Comparison of ENCODE assay signal across 1 cellular context in the genomic region with DNA sequence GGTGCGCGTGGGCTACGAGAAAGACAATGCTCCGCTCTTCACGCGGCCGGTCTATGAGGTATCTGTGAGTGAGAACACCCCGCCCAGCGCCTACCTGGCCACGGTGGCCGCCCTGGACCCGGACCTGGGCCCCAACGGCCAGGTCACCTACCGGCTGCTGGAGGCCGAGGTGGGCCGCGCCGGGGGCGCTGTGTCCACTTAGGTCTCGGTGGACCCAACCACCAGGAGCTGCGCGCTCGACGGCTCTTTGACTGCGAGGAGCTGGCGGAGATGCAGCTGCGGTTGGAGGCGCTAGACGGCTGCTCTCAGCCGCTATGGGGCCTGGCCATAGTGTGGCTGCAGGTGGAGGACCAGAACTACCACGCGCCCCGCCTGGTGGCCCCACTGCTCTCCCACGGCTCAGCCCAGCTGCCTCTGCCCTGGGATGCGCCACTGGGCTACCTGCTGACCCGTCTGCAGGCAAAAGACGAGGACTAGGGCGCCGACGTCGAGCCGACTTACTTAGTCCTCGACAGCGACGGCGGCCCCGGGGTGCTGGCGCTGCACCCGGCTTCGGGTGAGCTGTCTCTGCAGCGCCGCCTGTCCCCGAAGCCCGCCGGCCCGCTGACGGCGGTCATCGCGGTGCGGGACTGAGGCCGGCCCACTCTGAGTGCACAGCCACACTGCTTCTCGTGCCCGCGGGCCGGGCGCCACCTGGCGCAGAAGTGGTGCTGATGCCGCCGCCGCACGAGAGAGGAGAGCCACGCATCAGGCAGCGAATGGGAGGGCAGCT.
TF ChIP-seq lines count a peak whose summit lies in the region.

No MANE protein-coding gene starts in this region.

TF ChIP-seq in SK-N-SH treated with all-trans-retinoic acid at 6 μM for 48 hours, 23 proteins besides CTCF, POLR2A, EP300 and RAD21 (continued from another document):
- TF ChIP-seq, protein P1, sequence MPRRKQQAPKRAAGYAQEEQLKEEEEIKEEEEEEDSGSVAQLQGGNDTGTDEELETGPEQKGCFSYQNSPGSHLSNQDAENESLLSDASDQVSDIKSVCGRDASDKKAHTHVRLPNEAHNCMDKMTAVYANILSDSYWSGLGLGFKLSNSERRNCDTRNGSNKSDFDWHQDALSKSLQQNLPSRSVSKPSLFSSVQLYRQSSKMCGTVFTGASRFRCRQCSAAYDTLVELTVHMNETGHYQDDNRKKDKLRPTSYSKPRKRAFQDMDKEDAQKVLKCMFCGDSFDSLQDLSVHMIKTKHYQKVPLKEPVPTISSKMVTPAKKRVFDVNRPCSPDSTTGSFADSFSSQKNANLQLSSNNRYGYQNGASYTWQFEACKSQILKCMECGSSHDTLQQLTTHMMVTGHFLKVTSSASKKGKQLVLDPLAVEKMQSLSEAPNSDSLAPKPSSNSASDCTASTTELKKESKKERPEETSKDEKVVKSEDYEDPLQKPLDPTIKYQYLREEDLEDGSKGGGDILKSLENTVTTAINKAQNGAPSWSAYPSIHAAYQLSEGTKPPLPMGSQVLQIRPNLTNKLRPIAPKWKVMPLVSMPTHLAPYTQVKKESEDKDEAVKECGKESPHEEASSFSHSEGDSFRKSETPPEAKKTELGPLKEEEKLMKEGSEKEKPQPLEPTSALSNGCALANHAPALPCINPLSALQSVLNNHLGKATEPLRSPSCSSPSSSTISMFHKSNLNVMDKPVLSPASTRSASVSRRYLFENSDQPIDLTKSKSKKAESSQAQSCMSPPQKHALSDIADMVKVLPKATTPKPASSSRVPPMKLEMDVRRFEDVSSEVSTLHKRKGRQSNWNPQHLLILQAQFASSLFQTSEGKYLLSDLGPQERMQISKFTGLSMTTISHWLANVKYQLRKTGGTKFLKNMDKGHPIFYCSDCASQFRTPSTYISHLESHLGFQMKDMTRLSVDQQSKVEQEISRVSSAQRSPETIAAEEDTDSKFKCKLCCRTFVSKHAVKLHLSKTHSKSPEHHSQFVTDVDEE (CRISPR knock-in tag; IDR thresholded peaks at IDR 0.05): no peak
- TF ChIP-seq, protein P2, sequence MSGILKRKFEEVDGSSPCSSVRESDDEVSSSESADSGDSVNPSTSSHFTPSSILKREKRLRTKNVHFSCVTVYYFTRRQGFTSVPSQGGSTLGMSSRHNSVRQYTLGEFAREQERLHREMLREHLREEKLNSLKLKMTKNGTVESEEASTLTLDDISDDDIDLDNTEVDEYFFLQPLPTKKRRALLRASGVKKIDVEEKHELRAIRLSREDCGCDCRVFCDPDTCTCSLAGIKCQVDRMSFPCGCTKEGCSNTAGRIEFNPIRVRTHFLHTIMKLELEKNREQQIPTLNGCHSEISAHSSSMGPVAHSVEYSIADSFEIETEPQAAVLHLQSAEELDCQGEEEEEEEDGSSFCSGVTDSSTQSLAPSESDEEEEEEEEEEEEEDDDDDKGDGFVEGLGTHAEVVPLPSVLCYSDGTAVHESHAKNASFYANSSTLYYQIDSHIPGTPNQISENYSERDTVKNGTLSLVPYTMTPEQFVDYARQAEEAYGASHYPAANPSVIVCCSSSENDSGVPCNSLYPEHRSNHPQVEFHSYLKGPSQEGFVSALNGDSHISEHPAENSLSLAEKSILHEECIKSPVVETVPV (CRISPR knock-in tag; IDR thresholded peaks at IDR 0.05): no peak
- TF ChIP-seq, protein P3, sequence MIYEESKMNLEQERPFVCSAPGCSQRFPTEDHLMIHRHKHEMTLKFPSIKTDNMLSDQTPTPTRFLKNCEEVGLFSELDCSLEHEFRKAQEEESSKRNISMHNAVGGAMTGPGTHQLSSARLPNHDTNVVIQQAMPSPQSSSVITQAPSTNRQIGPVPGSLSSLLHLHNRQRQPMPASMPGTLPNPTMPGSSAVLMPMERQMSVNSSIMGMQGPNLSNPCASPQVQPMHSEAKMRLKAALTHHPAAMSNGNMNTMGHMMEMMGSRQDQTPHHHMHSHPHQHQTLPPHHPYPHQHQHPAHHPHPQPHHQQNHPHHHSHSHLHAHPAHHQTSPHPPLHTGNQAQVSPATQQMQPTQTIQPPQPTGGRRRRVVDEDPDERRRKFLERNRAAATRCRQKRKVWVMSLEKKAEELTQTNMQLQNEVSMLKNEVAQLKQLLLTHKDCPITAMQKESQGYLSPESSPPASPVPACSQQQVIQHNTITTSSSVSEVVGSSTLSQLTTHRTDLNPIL (CRISPR knock-in tag; IDR thresholded peaks at IDR 0.05; ENCODE audit: low read depth): no peak
- TF ChIP-seq ZFP3 (CRISPR knock-in tag; IDR thresholded peaks at IDR 0.05): no peak
- no peak for TF ChIP-seq ISL1 (CRISPR knock-in tag; IDR thresholded peaks at IDR 0.05)
- TF ChIP-seq OSR1 (CRISPR knock-in tag; IDR thresholded peaks at IDR 0.05): no peak
- TF ChIP-seq ARNTL (CRISPR knock-in tag; IDR thresholded peaks at IDR 0.05; ENCODE audit: borderline replicate concordance, low read depth): no peak
- TF ChIP-seq, protein P4, sequence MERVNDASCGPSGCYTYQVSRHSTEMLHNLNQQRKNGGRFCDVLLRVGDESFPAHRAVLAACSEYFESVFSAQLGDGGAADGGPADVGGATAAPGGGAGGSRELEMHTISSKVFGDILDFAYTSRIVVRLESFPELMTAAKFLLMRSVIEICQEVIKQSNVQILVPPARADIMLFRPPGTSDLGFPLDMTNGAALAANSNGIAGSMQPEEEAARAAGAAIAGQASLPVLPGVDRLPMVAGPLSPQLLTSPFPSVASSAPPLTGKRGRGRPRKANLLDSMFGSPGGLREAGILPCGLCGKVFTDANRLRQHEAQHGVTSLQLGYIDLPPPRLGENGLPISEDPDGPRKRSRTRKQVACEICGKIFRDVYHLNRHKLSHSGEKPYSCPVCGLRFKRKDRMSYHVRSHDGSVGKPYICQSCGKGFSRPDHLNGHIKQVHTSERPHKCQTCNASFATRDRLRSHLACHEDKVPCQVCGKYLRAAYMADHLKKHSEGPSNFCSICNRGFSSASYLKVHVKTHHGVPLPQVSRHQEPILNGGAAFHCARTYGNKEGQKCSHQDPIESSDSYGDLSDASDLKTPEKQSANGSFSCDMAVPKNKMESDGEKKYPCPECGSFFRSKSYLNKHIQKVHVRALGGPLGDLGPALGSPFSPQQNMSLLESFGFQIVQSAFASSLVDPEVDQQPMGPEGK (CRISPR knock-in tag; IDR thresholded peaks at IDR 0.05; ENCODE audit: borderline replicate concordance): no peak
- TF ChIP-seq ZNF70 (CRISPR knock-in tag; IDR thresholded peaks at IDR 0.05): no peak
TF ChIP-seq in SK-N-SH treated with all-trans-retinoic acid at 6 μM for 48 hours: peak in this region for 0.
